8 cellular contexts compared by ENCODE assay signal in genomic region chr4:131774382-131774781, GRCh38.
DNase-seq lines count a peak whose midpoint lies in the region; FAIRE-seq and TF ChIP-seq lines count a peak whose summit lies in the region.
"Not testable (repeated sequence)": the region's sequence is repeated elsewhere in the genome, so short reads cannot be mapped to it uniquely, and the experiment has no call there.

No MANE protein-coding gene starts in this region.

- CTCF ChIA-PET in RWPE1 (lab: Yijun Ruan, JAX) = not testable (repeated sequence)

- not testable (repeated sequence) for H3K4me3 ChIP-seq in astrocyte of the cerebellum (ENCODE audit: low read depth, low read length)

- in situ Hi-C loops in ACHN (cut with HindIII; ENCODE audit: low pct_ligation_motif_present, low pct_unique_long_range_greater_than_20kb, low sequenced_read_pairs); astrocyte of the cerebellum (cut with HindIII; ENCODE audit: low sequenced_read_pairs): not testable (repeated sequence)

- POLR2A ChIA-PET in RWPE1 (lab: Yijun Ruan, JAX; ENCODE audit: low non-redundant PET) = not testable (repeated sequence)

- not testable (repeated sequence) for H3K27ac ChIP-seq in RWPE1
- peak overlapping the region; percentile 32 for H3K27ac ChIP-seq in epithelial cell of prostate

- not testable (repeated sequence) for FAIRE-seq in HTR-8/SVneo (lab: Jason Lieb, UNC)

- not testable (repeated sequence) for TF ChIP-seq CTCF in RWPE1 (conservative IDR thresholded peaks at IDR 0.05; ENCODE audit: low read depth); astrocyte of the cerebellum (IDR thresholded peaks at IDR 0.05; ENCODE audit: low read depth, low read length, missing control alignments)

- DNase-seq in ACHN = peak; percentile 19
- peak; percentile 93 for DNase-seq in ELR (ENCODE audit: low read depth)
- DNase-seq in HTR-8/SVneo (ENCODE audit: insufficient read length, low spot score) = peak; percentile 11
- DNase-seq in RWPE1 (ENCODE audit: low spot score) = peak; percentile 15
- peak; percentile 90 for DNase-seq in astrocyte of the cerebellum (ENCODE audit: low read depth)
- DNase-seq in epithelial cell of prostate (ENCODE audit: low read depth, low spot score) = peak; percentile 64
- DNase-seq in hepatic stellate cell (ENCODE audit: low spot score) = peak; percentile 14
- peak; percentile 61 for DNase-seq in renal cortical epithelial cell (ENCODE audit: low read depth)

Comparison
In these comparisons a context has a peak if more than half of its experiments do, and no peak if none do; other contexts are left out.
1. DNase-seq: peak in every context shown above with its lines; median percentile 93 in ELR; 90 in astrocyte of the cerebellum; 64 in epithelial cell of prostate; 61 in renal cortical epithelial cell; 19 in ACHN; 15 in RWPE1; 14 in hepatic stellate cell; 11 in HTR-8/SVneo.